ENCODE assay signal across 21 cellular contexts in genomic region chr12:81395431-81395830, GRCh38.
DNase-seq lines count a peak whose midpoint lies in the region; ATAC-seq, FAIRE-seq and TF ChIP-seq lines count a peak whose summit lies in the region.
"Had no signal": no experiment of that assay in that cellular context is flagged by ENCODE, and none has a peak within 500 bp of the region (broad histone marks: within the 10 kb centered on the region; RNA-seq: fewer than 3 reads in every experiment).

No MANE protein-coding gene starts in this region.

- H3F3A ChIP-seq in neural progenitor cell (ENCODE audit: low read depth) = no peaks in the 10 kb centered on the region

- no peaks in the 10 kb centered on the region for H3K27me3 ChIP-seq in neural progenitor cell
- H3K27me3 ChIP-seq in dorsolateral prefrontal cortex = no peaks in the 10 kb centered on the region
- H3K27me3 ChIP-seq: BLaER1 treated with 17β-estradiol and CSF1 and Interleukin-3, amounts not matched to agents 10 nM and 100 nM had no signal

- H3K4me3 ChIP-seq in neural progenitor cell (no peak overlapping the region), dorsolateral prefrontal cortex (no peak overlapping the region), kidney (ENCODE audit: low read length in 2 of 2) (no peak overlapping the region)
- H3K4me3 ChIP-seq: A549; BLaER1 treated with 17β-estradiol and CSF1 and Interleukin-3, amounts not matched to agents 10 nM and 100 nM had no signal

- no peak for ATAC-seq in HG03175 (IDR thresholded peaks at IDR 0.05; ENCODE audit: unreplicated experiment)
- no peak for ATAC-seq in GM18502 (IDR thresholded peaks at IDR 0.05; ENCODE audit: poor library complexity, unreplicated experiment)
- ATAC-seq: A549; CD8-positive, alpha-beta T cell had no signal

- H3K27me3 Mint-ChIP-seq in endothelial cell (ENCODE audit: unreplicated experiment) (peaks cover 1% of the 10 kb centered on the region), neural progenitor cell (ENCODE audit: insufficient read depth, low read depth) (no peaks in the 10 kb centered on the region)
- H3K27me3 Mint-ChIP-seq: B cell; CD4-positive, alpha-beta T cell had no signal

- H3K4me1 ChIP-seq in neural progenitor cell = peaks cover 8% of the 10 kb centered on the region
- no peaks in the 10 kb centered on the region for H3K4me1 ChIP-seq in kidney (ENCODE audit: control insufficient read depth in 1 of 2, insufficient read depth in 1 of 2, low read depth in 1 of 2, low read length in 2 of 2)
- H3K4me1 ChIP-seq: A549; BLaER1 treated with 17β-estradiol and CSF1 and Interleukin-3, amounts not matched to agents 10 nM and 100 nM; Caco-2 had no signal

- no peak overlapping the region for H3K9ac ChIP-seq in neural progenitor cell
- no peak overlapping the region for H3K9ac ChIP-seq in kidney (ENCODE audit: low read length in 2 of 2)
- H3K9ac ChIP-seq: BLaER1 treated with 17β-estradiol and CSF1 and Interleukin-3, amounts not matched to agents 10 nM and 100 nM had no signal

- H3K36me3 ChIP-seq in neural progenitor cell (no peaks in the 10 kb centered on the region), kidney (ENCODE audit: control insufficient read depth in 1 of 2, insufficient read depth in 2 of 2, low read length in 2 of 2) (no peaks in the 10 kb centered on the region)
- H3K36me3 ChIP-seq: BLaER1 treated with 17β-estradiol and CSF1 and Interleukin-3, amounts not matched to agents 10 nM and 100 nM had no signal

- DNase-seq in NCI-H226 = peak; percentile 55
- peak; percentile 5 for DNase-seq in amniotic epithelial cell (ENCODE audit: low read depth)
- DNase-seq in endothelial cell (ENCODE audit: low spot score) = no peak
- peak; percentile 14 for DNase-seq in neural progenitor cell (ENCODE audit: low spot score)
- no peak for DNase-seq in dorsolateral prefrontal cortex
- no peak for DNase-seq in kidney
- DNase-seq: AML-193; Caco-2; Calu3; CD4-positive, alpha-beta T cell; CD8-positive, alpha-beta T cell; DMS79 treated with DMSO at 0.1 percent for 48 hours; GF-D8 had no signal

- H3K27ac Mint-ChIP-seq in endothelial cell (ENCODE audit: unreplicated experiment) (peak overlapping the region; percentile 1), neural progenitor cell (no peak overlapping the region)
- H3K27ac Mint-ChIP-seq: B cell; CD4-positive, alpha-beta T cell; CD8-positive, alpha-beta T cell had no signal

- H3K4me2 ChIP-seq in neural progenitor cell = no peak overlapping the region
- H3K4me2 ChIP-seq: A549; BLaER1 treated with 17β-estradiol and CSF1 and Interleukin-3, amounts not matched to agents 10 nM and 100 nM had no signal

- H3K9me3 ChIP-seq in neural progenitor cell (ENCODE audit: low read depth) = no peaks in the 10 kb centered on the region
- peaks cover 0 to 2% of the 10 kb centered on the region in 2 donors for H3K9me3 ChIP-seq in kidney (ENCODE audit: control insufficient read depth in 1 of 2, low read length in 2 of 2)
- H3K9me3 ChIP-seq: A549; BLaER1 treated with 17β-estradiol and CSF1 and Interleukin-3, amounts not matched to agents 10 nM and 100 nM; Caco-2 had no signal

- H3K4me3 Mint-ChIP-seq in endothelial cell (ENCODE audit: unreplicated experiment) = no peak overlapping the region
- H3K4me3 Mint-ChIP-seq in neural progenitor cell = no peak overlapping the region
- H3K4me3 Mint-ChIP-seq: B cell; CD4-positive, alpha-beta T cell; CD8-positive, alpha-beta T cell had no signal

- H3K79me2 ChIP-seq in neural progenitor cell (ENCODE audit: low read depth) = no peaks in the 10 kb centered on the region

- intact Hi-C loops in dorsolateral prefrontal cortex (cut with DNase I) = no loop called here
- intact Hi-C loops in kidney (cut with DNase I) = no loop called here

- no peak overlapping the region for H2AFZ ChIP-seq in neural progenitor cell (replicated peaks)

- no peak for FAIRE-seq in kidney (lab: Jason Lieb, UNC)
- FAIRE-seq: A549, G401.6, GM12891, GM18507 had no signal

- no peak for TF ChIP-seq CTCF in endothelial cell (IDR thresholded peaks at IDR 0.05; ENCODE audit: unreplicated experiment)
- TF ChIP-seq CTCF in neural progenitor cell (IDR thresholded peaks at IDR 0.05) = no peak
- no peak for TF ChIP-seq CTCF in dorsolateral prefrontal cortex (IDR thresholded peaks at IDR 0.05 in 54 of 56, conservative IDR thresholded peaks at IDR 0.05 in 2 of 56; ENCODE audit: low read depth in 1 of 56, partially characterized antibody in 56 of 56)
- no peak for TF ChIP-seq CTCF in kidney (IDR thresholded peaks at IDR 0.05; ENCODE audit: borderline replicate concordance, extremely low read depth, insufficient read depth)

- H3K9me3 Mint-ChIP-seq in endothelial cell (ENCODE audit: unreplicated experiment) (no peaks in the 10 kb centered on the region), neural progenitor cell (no peaks in the 10 kb centered on the region)
- H3K9me3 Mint-ChIP-seq: CD4-positive, alpha-beta T cell had no signal

- H3K27ac ChIP-seq in neural progenitor cell = no peak overlapping the region
- no peak overlapping the region for H3K27ac ChIP-seq in dorsolateral prefrontal cortex
- no peak overlapping the region for H3K27ac ChIP-seq in kidney (ENCODE audit: low read depth in 2 of 2, low read length in 2 of 2)
- H3K27ac ChIP-seq: A549; BLaER1 treated with 17β-estradiol and CSF1 and Interleukin-3, amounts not matched to agents 10 nM and 100 nM had no signal

- H4K20me1 ChIP-seq in neural progenitor cell (ENCODE audit: low read depth) = no peaks in the 10 kb centered on the region
- H4K20me1 ChIP-seq: BLaER1 treated with 17β-estradiol and CSF1 and Interleukin-3, amounts not matched to agents 10 nM and 100 nM had no signal

- H3K4me1 Mint-ChIP-seq in endothelial cell (ENCODE audit: unreplicated experiment) = peaks cover 20% of the 10 kb centered on the region
- H3K4me1 Mint-ChIP-seq in neural progenitor cell = peaks cover 9% of the 10 kb centered on the region
- H3K4me1 Mint-ChIP-seq: B cell had no signal

- no peaks in the 10 kb centered on the region for H3K36me3 Mint-ChIP-seq in endothelial cell (ENCODE audit: low read depth, unreplicated experiment)
- H3K36me3 Mint-ChIP-seq in neural progenitor cell = no peaks in the 10 kb centered on the region
- H3K36me3 Mint-ChIP-seq: CD8-positive, alpha-beta T cell had no signal

Comparison
In these comparisons a context has a peak if more than half of its experiments do, and no peak if none do; other contexts are left out.
1. DNase-seq: peak in NCI-H226 (single experiment), amniotic epithelial cell (single experiment) and neural progenitor cell (single experiment); none in endothelial cell (single experiment), dorsolateral prefrontal cortex (0 of 10) and kidney (single experiment).